In genomic region chr7:82507365-82507975, GRCh38 we compare ENCODE assay signal across 16 cellular contexts.
DNase-seq lines count a peak whose midpoint lies in the region; ATAC-seq and TF ChIP-seq lines count a peak whose summit lies in the region.
"Had no signal": no experiment of that assay in that cellular context is flagged by ENCODE, and none has a peak within 500 bp of the region (broad histone marks: within the 10 kb centered on the region; RNA-seq: fewer than 3 reads in every experiment).

No MANE protein-coding gene starts in this region.

- WGBS in aorta, 2 donors: 86 to 90% methylated on average over 13 of the region's 13 CpGs

- TF ChIP-seq CTCF in tibial artery (IDR thresholded peaks at IDR 0.05): no peak

- ATAC-seq in aorta (ENCODE audit: low FRiP score): peak; percentile 47
- ATAC-seq in HG03520 (IDR thresholded peaks at IDR 0.05; ENCODE audit: unreplicated experiment): no peak
- ATAC-seq: activated T-helper 17 cell treated with anti-CD3 and anti-CD28 coated beads, Interleukin-2, amount 50 U/mL, for 72 hours; stimulated activated naive B cell treated with anti-CD40 and anti-IgM and Interleukin-4, amounts not matched to agents 10 μg/mL and 1 μg/mL and 100 μg/mL, for 72 hours had no signal

- peaks cover 0 to 1% of the 10 kb centered on the region in 2 donors for H3K4me1 ChIP-seq in aorta (ENCODE audit: control insufficient read depth in 1 of 2, insufficient read depth in 2 of 2, low read length in 2 of 2)
- peaks cover 0 to 4% (median 0%) of the 10 kb centered on the region in 4 donors for H3K4me1 ChIP-seq in tibial artery
- H3K4me1 ChIP-seq: A549 had no signal

- intact Hi-C loops in aorta (cut with DNase I): no loop called here
- intact Hi-C loops in tibial artery (cut with DNase I; ENCODE audit: low total_unique reads): no loop called here

- DNase-seq in NCI-H748 (lab: John Stamatoyannopoulos, UW; ENCODE audit: unreplicated experiment) (peak; percentile 84), NCI-H748 treated with DMSO at 0.1 percent for 48 hours (lab: John Stamatoyannopoulos, UW) (no peak), NCI-H69 (lab: John Stamatoyannopoulos, UW) (peak; percentile 97), iPS-NIHi11 (ENCODE audit: low spot score) (peak; percentile 23), aorta (no peak), putamen (ENCODE audit: low spot score) (no peak), tibial artery (no peak)
- DNase-seq: activated CD4-positive, alpha-beta T cell treated with anti-CD3 and anti-CD28 coated beads, Interleukin-2, amount 50 U/mL, for 48 hours; naive B cell; NCI-H2227 treated with DMSO at 0.1 percent for 48 hours; stimulated activated CD4-positive, alpha-beta T cell treated with anti-CD3 and anti-CD28 coated beads, Interleukin-4, amount 100 ng/mL, for 24 hours; stimulated activated naive B cell treated with anti-CD40 and anti-IgM and Interleukin-4, amounts not matched to agents 10 μg/mL and 1 μg/mL and 100 μg/mL, for 72 hours had no signal

- H3K4me3 ChIP-seq in aorta (ENCODE audit: low read length in 2 of 2) (no peak overlapping the region), tibial artery (no peak overlapping the region)
- H3K4me3 ChIP-seq: A549, esophagus muscularis mucosa had no signal

- H3K36me3 ChIP-seq in aorta (ENCODE audit: control insufficient read depth in 1 of 2, insufficient read depth in 2 of 2, low read length in 1 of 2): no peaks in the 10 kb centered on the region
- H3K36me3 ChIP-seq in tibial artery: no peaks in the 10 kb centered on the region
- H3K36me3 ChIP-seq: esophagus muscularis mucosa had no signal

- no peak overlapping the region for H3K27ac ChIP-seq in aorta (ENCODE audit: low read depth in 1 of 2, low read length in 2 of 2)
- H3K27ac ChIP-seq in tibial artery: no peak overlapping the region
- H3K27ac ChIP-seq: A549, esophagus muscularis mucosa had no signal

- no peaks in the 10 kb centered on the region for H3K9me3 ChIP-seq in aorta (ENCODE audit: control insufficient read depth, low read length)
- no peaks in the 10 kb centered on the region for H3K9me3 ChIP-seq in tibial artery
- H3K9me3 ChIP-seq: A549, esophagus muscularis mucosa had no signal

- H3K27me3 ChIP-seq in aorta (ENCODE audit: control insufficient read depth in 1 of 2, insufficient read depth in 2 of 2, low read length in 1 of 2): no peaks in the 10 kb centered on the region
- peaks cover 0 to 4% of the 10 kb centered on the region in 2 donors for H3K27me3 ChIP-seq in tibial artery

Comparison
In these comparisons a context has a peak if more than half of its experiments do, and no peak if none do; other contexts are left out.
1. DNase-seq: peak in NCI-H748 (single experiment), NCI-H69 (single experiment) and iPS-NIHi11 (single experiment); none in NCI-H748 treated with DMSO at 0.1 percent for 48 hours (single experiment), aorta (0 of 2), putamen (single experiment) and tibial artery (0 of 2).